In genomic region chr15:49436786-49437185, GRCh38 we compare ENCODE assay signal across 27 cellular contexts. TPM values are rescaled to one million over a fixed set of nuclear protein-coding genes. Genes with fewer than 3 reads are reported as not detected.
"Had no signal": no experiment of that assay in that cellular context is flagged by ENCODE, and none has a peak within 500 bp of the region (broad histone marks: within the 10 kb centered on the region; RNA-seq: fewer than 3 reads in every experiment).

No MANE protein-coding gene starts in this region.

- H3K4me3 ChIP-seq: gastrocnemius medialis, prostate gland, right atrium auricular region, tibial nerve had no signal

- H3K9me3 Mint-ChIP-seq: activated naive CD8-positive, alpha-beta T cell treated with anti-CD3 and anti-CD28 coated beads, Interleukin-2, amount 10 ng/mL, durations not matched to agents 7 days and 5 days; activated T-cell treated with anti-CD3 and anti-CD28 coated beads, Interleukin-2, amount 50 U/mL, for 4 hours; activated T-helper 2 cell treated with anti-CD3 and anti-CD28 coated beads, Interferon-gamma antibody, Interleukin-2, Interleukin-4, amounts not matched to agents 10 μg/mL and 5 μg/mL and 100 μg/mL, durations not matched to agents 14 hours and 24 hours and 36 hours; memory B cell; neural crest cell; stimulated activated naive CD8-positive, alpha-beta T cell treated with anti-CD3 and anti-CD28 coated beads, Interleukin-15, Interleukin-2, amounts not matched to agents 100 ng/mL and 50 ng/mL, for 24 hours; T-helper 1 cell treated with Interleukin-12 subunit alpha and Interleukin-12 subunit beta and Interleukin-4 antibody, amounts not matched to agents 30 μg/mL and 1 μg/mL, for 36 hours; WTC11 had no signal

- H3K4me1 ChIP-seq: gastrocnemius medialis, prostate gland had no signal

- H3K27ac ChIP-seq: gastrocnemius medialis, prostate gland, right atrium auricular region had no signal

- DNase-seq: activated CD4-positive, alpha-beta T cell treated with anti-CD3 and anti-CD28 coated beads, Interleukin-2, amount 50 U/mL, for 48 hours; activated CD8-positive, alpha-beta memory T cell treated with anti-CD3 and anti-CD28 coated beads, Interleukin-2, amount 50 U/mL, for 48 hours; activated naive CD4-positive, alpha-beta T cell treated with Interleukin-2 at 50 U/mL for 16 hours; activated naive CD8-positive, alpha-beta T cell treated with anti-CD3 and anti-CD28 coated beads, Interleukin-2, amount 10 ng/mL, durations not matched to agents 7 days and 5 days; activated T-cell treated with anti-CD3 and anti-CD28 coated beads, Interleukin-2, amount 50 U/mL, for 4 hours; amygdala; cerebellar nuclear complex; effector CD4-positive, alpha-beta T cell; erythroblast; gastrocnemius medialis; head of caudate nucleus; hypothalamus; occipital lobe; stimulated activated CD4-positive, alpha-beta T cell treated with anti-CD3 and anti-CD28 coated beads, Interleukin-1b, Interleukin-23, amount 100 ng/mL, for 48 hours; T1000 had no signal

- H3K36me3 ChIP-seq: gastrocnemius medialis, prostate gland, right atrium auricular region, tibial nerve had no signal

- H3K27me3 Mint-ChIP-seq: memory B cell; stimulated activated naive CD8-positive, alpha-beta T cell treated with anti-CD3 and anti-CD28 coated beads, Interleukin-15, Interleukin-2, amounts not matched to agents 100 ng/mL and 50 ng/mL, for 24 hours had no signal

- ATAC-seq: activated T-cell treated with anti-CD3 and anti-CD28 coated beads, Interleukin-2, amount 50 U/mL, for 4 hours; gastrocnemius medialis; WTC11 had no signal

- H3K27me3 ChIP-seq: gastrocnemius medialis, right atrium auricular region, tibial nerve had no signal

- H3K9me3 ChIP-seq: gastrocnemius medialis, prostate gland, right atrium auricular region, tibial nerve had no signal

- H3K4me1 Mint-ChIP-seq: activated naive CD8-positive, alpha-beta T cell treated with anti-CD3 and anti-CD28 coated beads, Interleukin-2, amount 10 ng/mL, durations not matched to agents 7 days and 5 days had no signal

- H3K27ac Mint-ChIP-seq: activated naive CD8-positive, alpha-beta T cell treated with anti-CD3 and anti-CD28 coated beads, Interleukin-2, amount 10 ng/mL, durations not matched to agents 7 days and 5 days; activated T-helper 2 cell treated with anti-CD3 and anti-CD28 coated beads, Interferon-gamma antibody, Interleukin-2, Interleukin-4, amounts not matched to agents 10 μg/mL and 5 μg/mL and 100 μg/mL, durations not matched to agents 14 hours and 24 hours and 36 hours; memory B cell; stimulated activated naive CD8-positive, alpha-beta T cell treated with anti-CD3 and anti-CD28 coated beads, Interleukin-15, Interleukin-2, amounts not matched to agents 100 ng/mL and 50 ng/mL, for 24 hours; T-helper 1 cell treated with Interleukin-12 subunit alpha and Interleukin-12 subunit beta and Interleukin-4 antibody, amounts not matched to agents 30 μg/mL and 1 μg/mL, for 36 hours; WTC11 had no signal

- H3K36me3 Mint-ChIP-seq: activated naive CD8-positive, alpha-beta T cell treated with anti-CD3 and anti-CD28 coated beads, Interleukin-2, amount 10 ng/mL, durations not matched to agents 7 days and 5 days; memory B cell; WTC11 had no signal

- FAIRE-seq: islet of Langerhans, urothelium cell line had no signal

- H3K4me3 Mint-ChIP-seq: activated naive CD8-positive, alpha-beta T cell treated with anti-CD3 and anti-CD28 coated beads, Interleukin-2, amount 10 ng/mL, durations not matched to agents 7 days and 5 days; activated T-cell treated with anti-CD3 and anti-CD28 coated beads, Interleukin-2, amount 50 U/mL, for 4 hours; memory B cell; neural crest cell; stimulated activated naive CD8-positive, alpha-beta T cell treated with anti-CD3 and anti-CD28 coated beads, Interleukin-15, Interleukin-2, amounts not matched to agents 100 ng/mL and 50 ng/mL, for 24 hours; T-helper 1 cell treated with Interleukin-12 subunit alpha and Interleukin-12 subunit beta and Interleukin-4 antibody, amounts not matched to agents 30 μg/mL and 1 μg/mL, for 36 hours; WTC11 had no signal

RNA-seq across cellular contexts. Expression of gene FGF7, which starts 13.7 kb away (rescaled TPM):
- total RNA-seq: activated CD8-positive, alpha-beta memory T cell treated with anti-CD3 and anti-CD28 coated beads for 36 hours; activated naive CD8-positive, alpha-beta T cell treated with anti-CD3 and anti-CD28 coated beads, Interleukin-2, amount 10 ng/mL, durations not matched to agents 7 days and 5 days; activated T-helper 2 cell treated with anti-CD3 and anti-CD28 coated beads, Interferon-gamma antibody, Interleukin-2, Interleukin-4, amounts not matched to agents 10 μg/mL and 5 μg/mL and 100 μg/mL, durations not matched to agents 14 hours and 24 hours and 36 hours had no signal
